ENCODE assay signal across 25 cellular contexts in genomic region chr4:84683486-84683885, GRCh38.
DNase-seq lines count a peak whose midpoint lies in the region; ATAC-seq, FAIRE-seq and TF ChIP-seq lines count a peak whose summit lies in the region.
"Had no signal": no experiment of that assay in that cellular context is flagged by ENCODE, and none has a peak within 500 bp of the region (broad histone marks: within the 10 kb centered on the region; RNA-seq: fewer than 3 reads in every experiment).

No MANE protein-coding gene starts in this region.

- FAIRE-seq in kidney (lab: Jason Lieb, UNC), result no peak
- FAIRE-seq: GM12891 had no signal

- H3K4me3 ChIP-seq in kidney (ENCODE audit: low read length in 2 of 2) (no peak overlapping the region), smooth muscle cell (no peak overlapping the region)
- H3K4me3 ChIP-seq: adrenal gland, heart right ventricle, mucosa of descending colon, stomach had no signal

- no peak overlapping the region for H2AK5ac ChIP-seq in H9 (ENCODE audit: insufficient read length, low read length)

- TF ChIP-seq CTCF in H9 (conservative IDR thresholded peaks at IDR 0.05) (no peak), chondrocyte (IDR thresholded peaks at IDR 0.05) (no peak), kidney (IDR thresholded peaks at IDR 0.05; ENCODE audit: borderline replicate concordance, extremely low read depth, insufficient read depth) (no peak), smooth muscle cell (IDR thresholded peaks at IDR 0.05; ENCODE audit: borderline replicate concordance, insufficient read depth, poor library complexity, severe bottlenecking) (no peak), GM10266 (IDR thresholded peaks at IDR 0.05; ENCODE audit: control insufficient read depth, insufficient read depth, low read depth, missing control alignments) (no peak)

- no peak overlapping the region for H3K56ac ChIP-seq in H9 (ENCODE audit: insufficient read length, low read depth, low read length)

- no peak overlapping the region for H3K18ac ChIP-seq in H9 (ENCODE audit: insufficient read length, low read depth, low read length)

- no peaks in the 10 kb centered on the region for H3K23me2 ChIP-seq in H9 (ENCODE audit: insufficient read length, low read depth, low read length, poor library complexity, severe bottlenecking)

- no peaks in the 10 kb centered on the region for H3K27me3 Mint-ChIP-seq in H9 (ENCODE audit: low read depth)
- no peaks in the 10 kb centered on the region for H3K27me3 Mint-ChIP-seq in chondrocyte (ENCODE audit: low read depth)
- H3K27me3 Mint-ChIP-seq: activated CD4-positive, alpha-beta T cell treated with anti-CD3 and anti-CD28 coated beads for 36 hours had no signal

- peaks cover 4 to 12% of the 10 kb centered on the region in 2 experiments; a peak in 3 of 4 replicates for H3K4me1 Mint-ChIP-seq in H9
- H3K4me1 Mint-ChIP-seq in chondrocyte (ENCODE audit: low read depth), result peaks cover 30% of the 10 kb centered on the region

- H2BK12ac ChIP-seq in H9 (ENCODE audit: insufficient read length, low read depth, low read length), result no peak overlapping the region

- H4K20me1 ChIP-seq in H9 (ENCODE audit: control insufficient read depth, insufficient read depth, insufficient read length) (no peaks in the 10 kb centered on the region), smooth muscle cell (ENCODE audit: low read depth) (no peaks in the 10 kb centered on the region)

- H3K9ac ChIP-seq in H9 (ENCODE audit: extremely low read depth, insufficient read length, low read length) (no peak overlapping the region), kidney (ENCODE audit: low read length in 2 of 2) (no peak overlapping the region), smooth muscle cell (ENCODE audit: low read depth) (no peak overlapping the region)

- H3T11ph ChIP-seq in H9 (ENCODE audit: low read length), result no peak overlapping the region

- no peak overlapping the region for H2BK15ac ChIP-seq in H9 (ENCODE audit: low read depth, low read length)

- H2BK120ac ChIP-seq in H9 (ENCODE audit: low read depth, low read length, poor library complexity, severe bottlenecking), result no peak overlapping the region

- no peaks in the 10 kb centered on the region for H3K79me2 ChIP-seq in H9 (ENCODE audit: insufficient read depth, low read length)
- H3K79me2 ChIP-seq in smooth muscle cell (ENCODE audit: low read depth), result no peaks in the 10 kb centered on the region

- no peaks in the 10 kb centered on the region for H3K4me1 ChIP-seq in H9 (ENCODE audit: insufficient read depth, low read length)
- H3K4me1 ChIP-seq in kidney (ENCODE audit: control insufficient read depth in 1 of 2, insufficient read depth in 1 of 2, low read depth in 1 of 2, low read length in 2 of 2), result peaks cover 0 to 33% of the 10 kb centered on the region in 2 donors
- H3K4me1 ChIP-seq in smooth muscle cell (ENCODE audit: low read depth), result peaks cover 12% of the 10 kb centered on the region

- H3K27me3 ChIP-seq in H9 (ENCODE audit: insufficient read depth, low read length) (no peaks in the 10 kb centered on the region), smooth muscle cell (ENCODE audit: low read depth) (no peaks in the 10 kb centered on the region)
- H3K27me3 ChIP-seq: adrenal gland, heart right ventricle, stomach had no signal

- H3K4me2 ChIP-seq in H9 (ENCODE audit: insufficient read depth, insufficient read length, low read length) (no peak overlapping the region), smooth muscle cell (no peak overlapping the region)

- intact Hi-C loops in kidney (cut with DNase I), result no loop called here

- no peak overlapping the region for H3K4ac ChIP-seq in H9 (ENCODE audit: low read depth, low read length)

- no peaks in the 10 kb centered on the region for H3K9me3 Mint-ChIP-seq in H9
- H3K9me3 Mint-ChIP-seq in chondrocyte (ENCODE audit: low read depth), result no peaks in the 10 kb centered on the region
- H3K9me3 Mint-ChIP-seq: nephron had no signal

- H3K27ac ChIP-seq in H9 (ENCODE audit: insufficient read length, low read depth, low read length), result no peak overlapping the region
- peak overlapping the region; percentile 12 to 40 for H3K27ac ChIP-seq in kidney (ENCODE audit: low read depth in 2 of 2, low read length in 2 of 2)
- peak overlapping the region; percentile 31 for H3K27ac ChIP-seq in smooth muscle cell (ENCODE audit: low read depth)
- H3K27ac ChIP-seq: adrenal gland, HL-60, stomach had no signal

- H3K23ac ChIP-seq in H9 (ENCODE audit: insufficient read length, low read depth, low read length), result no peak overlapping the region

- H3F3A ChIP-seq in smooth muscle cell (ENCODE audit: low read depth), result peaks cover 9% of the 10 kb centered on the region

- H3K36me3 Mint-ChIP-seq in H9 (ENCODE audit: insufficient read depth in 1 of 3, low read depth in 3 of 3) (peaks cover 20 to 61% (median 61%) of the 10 kb centered on the region in 3 experiments; a peak in 6 of 7 replicates), chondrocyte (ENCODE audit: low read depth) (peaks cover 23% of the 10 kb centered on the region)

- H3K9me3 ChIP-seq in H9 (ENCODE audit: control insufficient read depth, low read depth, low read length) (no peaks in the 10 kb centered on the region), kidney (ENCODE audit: control insufficient read depth in 1 of 2, low read length in 2 of 2) (no peaks in the 10 kb centered on the region), smooth muscle cell (replicated peaks; ENCODE audit: low read depth) (no peaks in the 10 kb centered on the region)
- H3K9me3 ChIP-seq: adrenal gland, heart right ventricle, mucosa of descending colon, stomach had no signal

- no peak overlapping the region for H4K5ac ChIP-seq in H9 (ENCODE audit: insufficient read length, low read depth, low read length)

- peak overlapping the region; percentile 59 to 91 (median 73); a peak in 3 of 7 replicates for H3K27ac Mint-ChIP-seq in H9
- peak overlapping the region; percentile 52 for H3K27ac Mint-ChIP-seq in chondrocyte (ENCODE audit: unreplicated experiment)
- H3K27ac Mint-ChIP-seq: activated CD4-positive, alpha-beta T cell treated with anti-CD3 and anti-CD28 coated beads for 36 hours had no signal

- no CpG with 5 or more reads among the region's 5 CpGs for WGBS in H9 (ENCODE audit: extremely low coverage, insufficient read length, low lambda C conversion rate)
- 81% methylated on average over 5 of the region's 5 CpGs for WGBS in smooth muscle cell (ENCODE audit: low lambda C conversion rate)

- no peak overlapping the region for H4K91ac ChIP-seq in H9 (ENCODE audit: insufficient read length, low read depth, low read length)

- H3K79me1 ChIP-seq in H9 (ENCODE audit: insufficient read depth, low read depth, low read length, poor library complexity, severe bottlenecking), result no peaks in the 10 kb centered on the region

- no peak overlapping the region for H3K14ac ChIP-seq in H9 (ENCODE audit: insufficient read depth, low read length)

- H2BK20ac ChIP-seq in H9 (ENCODE audit: low read depth, low read length, poor library complexity, severe bottlenecking), result no peak overlapping the region

- H2AFZ ChIP-seq in H9 (ENCODE audit: low read length), result no peak overlapping the region
- no peak overlapping the region for H2AFZ ChIP-seq in smooth muscle cell (ENCODE audit: low read depth)

- DNase-seq in H9 (no peak), chondrocyte (ENCODE audit: low spot score) (no peak), kidney (no peak), smooth muscle cell (lab: John Stamatoyannopoulos, UW; ENCODE audit: unreplicated experiment) (no peak), GM10266 (ENCODE audit: extremely low spot score) (no peak)
- DNase-seq: activated CD4-positive, alpha-beta T cell treated with anti-CD3 and anti-CD28 coated beads for 36 hours; activated effector memory CD4-positive, alpha-beta T cell treated with anti-CD3 and anti-CD28 coated beads, Interleukin-2, amount 50 U/mL, for 16 hours; C1 segment of cervical spinal cord; Calu3; HCEC 1CT; heart right ventricle; Kasumi-1; mucosa of descending colon; MV-4-11; NCI-H510A; NK-92 treated with Interleukin-12 subunit alpha and Interleukin-12 subunit beta, amount 100 ng/mL, for 24 hours; stomach had no signal

- ATAC-seq in GM18867 (IDR thresholded peaks at IDR 0.05; ENCODE audit: unreplicated experiment), result no peak
- no peak for ATAC-seq in GM18502 (IDR thresholded peaks at IDR 0.05; ENCODE audit: poor library complexity, unreplicated experiment)
- no peak for ATAC-seq in HG02610 (IDR thresholded peaks at IDR 0.05; ENCODE audit: unreplicated experiment)
- ATAC-seq: activated CD4-positive, alpha-beta T cell treated with anti-CD3 and anti-CD28 coated beads for 36 hours; Panc1 had no signal

- H4K8ac ChIP-seq in H9 (replicated peaks; ENCODE audit: insufficient read length, low read depth, low read length), result no peak overlapping the region

- no peak overlapping the region for H3K4me3 Mint-ChIP-seq in H9
- no peak overlapping the region for H3K4me3 Mint-ChIP-seq in chondrocyte (ENCODE audit: unreplicated experiment)
- H3K4me3 Mint-ChIP-seq: activated CD4-positive, alpha-beta T cell treated with anti-CD3 and anti-CD28 coated beads for 36 hours; nephron had no signal

- no peak overlapping the region for H2BK5ac ChIP-seq in H9 (ENCODE audit: insufficient read length, low read length)

- H3K36me3 ChIP-seq in kidney (ENCODE audit: control insufficient read depth in 1 of 2, insufficient read depth in 2 of 2, low read length in 2 of 2) (peaks cover 21 to 54% of the 10 kb centered on the region in 2 donors), smooth muscle cell (ENCODE audit: low read depth) (peaks cover 2% of the 10 kb centered on the region)
